ENCODE assay signal across 1 cellular context in the genomic region with DNA sequence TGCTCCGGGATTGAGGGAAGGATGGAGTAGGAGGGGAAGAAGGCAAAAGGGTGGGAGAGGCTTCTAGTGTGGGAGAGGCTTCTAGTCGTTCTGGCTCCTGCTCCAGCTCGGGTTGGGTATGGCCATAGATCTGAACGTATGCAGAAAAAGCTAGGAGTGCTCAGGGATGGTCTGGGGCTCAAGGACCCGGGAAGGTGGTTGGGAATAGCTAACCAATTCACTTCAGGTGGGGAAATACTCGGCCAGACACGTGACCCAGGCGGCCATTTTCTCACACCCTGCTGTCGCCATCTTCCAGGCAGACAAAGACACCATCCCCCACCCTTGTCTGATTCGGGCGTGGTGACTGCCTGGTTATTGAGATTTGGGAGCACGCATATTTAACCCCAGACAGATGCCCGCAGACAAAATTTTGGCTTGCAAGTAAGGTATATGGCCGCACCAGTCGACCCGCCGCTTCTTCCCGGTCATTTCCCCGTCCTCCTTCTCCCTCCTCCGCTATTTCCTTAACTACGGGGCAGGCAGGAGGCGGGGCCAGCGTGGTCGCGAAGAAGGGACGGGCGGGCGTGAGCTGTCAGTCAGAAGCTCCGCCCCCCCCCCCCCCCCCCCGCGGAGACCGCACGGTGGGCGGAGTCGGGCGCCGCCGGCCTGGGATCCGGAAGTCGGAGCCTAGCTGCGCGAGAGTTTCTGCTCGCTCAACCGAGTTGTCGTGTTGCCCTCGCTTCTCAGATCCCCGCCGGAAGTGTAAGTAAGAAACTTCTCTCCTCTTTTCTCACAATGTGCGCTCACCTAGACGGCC.
TF ChIP-seq lines count a peak whose summit lies in the region.

A gene with protein sequence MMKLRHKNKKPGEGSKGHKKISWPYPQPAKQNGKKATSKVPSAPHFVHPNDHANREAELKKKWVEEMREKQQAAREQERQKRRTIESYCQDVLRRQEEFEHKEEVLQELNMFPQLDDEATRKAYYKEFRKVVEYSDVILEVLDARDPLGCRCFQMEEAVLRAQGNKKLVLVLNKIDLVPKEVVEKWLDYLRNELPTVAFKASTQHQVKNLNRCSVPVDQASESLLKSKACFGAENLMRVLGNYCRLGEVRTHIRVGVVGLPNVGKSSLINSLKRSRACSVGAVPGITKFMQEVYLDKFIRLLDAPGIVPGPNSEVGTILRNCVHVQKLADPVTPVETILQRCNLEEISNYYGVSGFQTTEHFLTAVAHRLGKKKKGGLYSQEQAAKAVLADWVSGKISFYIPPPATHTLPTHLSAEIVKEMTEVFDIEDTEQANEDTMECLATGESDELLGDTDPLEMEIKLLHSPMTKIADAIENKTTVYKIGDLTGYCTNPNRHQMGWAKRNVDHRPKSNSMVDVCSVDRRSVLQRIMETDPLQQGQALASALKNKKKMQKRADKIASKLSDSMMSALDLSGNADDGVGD (plus strand): TSS at position 661 of the 799 bp plus-strand sequence. CDS start 2,348 bp downstream, outside the sequence.

TF ChIP-seq in HepG2, 621 proteins besides CTCF, POLR2A, EP300 and RAD21 (continued from another document and continues in another):
- TF ChIP-seq, protein P1, sequence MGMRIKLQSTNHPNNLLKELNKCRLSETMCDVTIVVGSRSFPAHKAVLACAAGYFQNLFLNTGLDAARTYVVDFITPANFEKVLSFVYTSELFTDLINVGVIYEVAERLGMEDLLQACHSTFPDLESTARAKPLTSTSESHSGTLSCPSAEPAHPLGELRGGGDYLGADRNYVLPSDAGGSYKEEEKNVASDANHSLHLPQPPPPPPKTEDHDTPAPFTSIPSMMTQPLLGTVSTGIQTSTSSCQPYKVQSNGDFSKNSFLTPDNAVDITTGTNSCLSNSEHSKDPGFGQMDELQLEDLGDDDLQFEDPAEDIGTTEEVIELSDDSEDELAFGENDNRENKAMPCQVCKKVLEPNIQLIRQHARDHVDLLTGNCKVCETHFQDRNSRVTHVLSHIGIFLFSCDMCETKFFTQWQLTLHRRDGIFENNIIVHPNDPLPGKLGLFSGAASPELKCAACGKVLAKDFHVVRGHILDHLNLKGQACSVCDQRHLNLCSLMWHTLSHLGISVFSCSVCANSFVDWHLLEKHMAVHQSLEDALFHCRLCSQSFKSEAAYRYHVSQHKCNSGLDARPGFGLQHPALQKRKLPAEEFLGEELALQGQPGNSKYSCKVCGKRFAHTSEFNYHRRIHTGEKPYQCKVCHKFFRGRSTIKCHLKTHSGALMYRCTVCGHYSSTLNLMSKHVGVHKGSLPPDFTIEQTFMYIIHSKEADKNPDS (CRISPR knock-in tag; IDR thresholded peaks at IDR 0.05): no peak
- TF ChIP-seq REXO4 (CRISPR knock-in tag; IDR thresholded peaks at IDR 0.05; ENCODE audit: borderline replicate concordance) (no peak), ZNF292 (CRISPR knock-in tag; IDR thresholded peaks at IDR 0.05; ENCODE audit: borderline replicate concordance, low read depth) (no peak), TP53 (CRISPR knock-in tag; conservative IDR thresholded peaks at IDR 0.05) (no peak), ZNF136 (CRISPR knock-in tag; IDR thresholded peaks at IDR 0.05; ENCODE audit: low read depth) (no peak), ZNF44 (CRISPR knock-in tag; IDR thresholded peaks at IDR 0.05) (no peak), CAMTA2 (CRISPR knock-in tag; IDR thresholded peaks at IDR 0.05; ENCODE audit: borderline replicate concordance) (no peak), ZNF781 (CRISPR knock-in tag; IDR thresholded peaks at IDR 0.05; ENCODE audit: borderline replicate concordance, not compliant biosample characterization) (no peak), MBD4 (IDR thresholded peaks at IDR 0.05; ENCODE audit: borderline replicate concordance, low read length) (no peak), NR3C1 (CRISPR knock-in tag; IDR thresholded peaks at IDR 0.05) (no peak), SMYD3 (CRISPR knock-in tag; IDR thresholded peaks at IDR 0.05) (no peak), ZNF547 (CRISPR knock-in tag; IDR thresholded peaks at IDR 0.05) (no peak), GTF2F1 (IDR thresholded peaks at IDR 0.05; ENCODE audit: low read length) (no peak), HMG20B (CRISPR knock-in tag; conservative IDR thresholded peaks at IDR 0.05) (no peak), ZNF761 (CRISPR knock-in tag; conservative IDR thresholded peaks at IDR 0.05) (no peak), MYC (CRISPR knock-in tag; IDR thresholded peaks at IDR 0.05; ENCODE audit: borderline replicate concordance) (no peak), ZNF746 (CRISPR knock-in tag; IDR thresholded peaks at IDR 0.05) (no peak), ZFY (CRISPR knock-in tag; IDR thresholded peaks at IDR 0.05) (no peak), HIVEP1 (CRISPR knock-in tag; IDR thresholded peaks at IDR 0.05) (no peak), ZNF224 (CRISPR knock-in tag; IDR thresholded peaks at IDR 0.05) (no peak), SRF (IDR thresholded peaks at IDR 0.05; ENCODE audit: low read depth, low read length) (no peak), ASH2L (IDR thresholded peaks at IDR 0.05; ENCODE audit: insufficient read length, low read depth, low read length) (peak; percentile 24), CREB1 (IDR thresholded peaks at IDR 0.05) (no peak), CREB1 (CRISPR knock-in tag; IDR thresholded peaks at IDR 0.05) (no peak), SMAD1 (CRISPR knock-in tag; IDR thresholded peaks at IDR 0.05; ENCODE audit: borderline replicate concordance, low read depth) (no peak), ZFP62 (CRISPR knock-in tag; IDR thresholded peaks at IDR 0.05) (no peak), KDM2A (CRISPR knock-in tag; IDR thresholded peaks at IDR 0.05; ENCODE audit: borderline replicate concordance, low read depth) (0 out of 2 replicates have a peak, but pooled peaks have one; percentile 9), ZNF75D (CRISPR knock-in tag; IDR thresholded peaks at IDR 0.05; ENCODE audit: borderline replicate concordance) (no peak), BCL6 (CRISPR knock-in tag; IDR thresholded peaks at IDR 0.05) (no peak), ZNF777 (CRISPR knock-in tag; IDR thresholded peaks at IDR 0.05) (no peak), ZNF891 (CRISPR knock-in tag; IDR thresholded peaks at IDR 0.05) (no peak), NRL (CRISPR knock-in tag; IDR thresholded peaks at IDR 0.05; ENCODE audit: borderline replicate concordance) (no peak), POGZ (CRISPR knock-in tag; IDR thresholded peaks at IDR 0.05) (no peak), ZFAT (CRISPR knock-in tag; conservative IDR thresholded peaks at IDR 0.05) (no peak), ZNF768 (CRISPR knock-in tag; IDR thresholded peaks at IDR 0.05) (no peak), IRX3 (CRISPR knock-in tag; IDR thresholded peaks at IDR 0.05; ENCODE audit: borderline replicate concordance, low read depth) (no peak), SIX1 (CRISPR knock-in tag; IDR thresholded peaks at IDR 0.05; ENCODE audit: borderline replicate concordance) (no peak), RBFOX2 (IDR thresholded peaks at IDR 0.05; ENCODE audit: low read depth, low read length) (peak; percentile 37; the same call in 1 of the 2 replicates), MED1 (CRISPR knock-in tag; IDR thresholded peaks at IDR 0.05) (no peak), ZNF570 (CRISPR knock-in tag; IDR thresholded peaks at IDR 0.05; ENCODE audit: borderline replicate concordance) (no peak), NR2F2 (IDR thresholded peaks at IDR 0.05; ENCODE audit: borderline replicate concordance, low read depth) (no peak), ZNF530 (CRISPR knock-in tag; IDR thresholded peaks at IDR 0.05; ENCODE audit: low read depth) (no peak), ZNF605 (CRISPR knock-in tag; IDR thresholded peaks at IDR 0.05) (no peak), DR1 (CRISPR knock-in tag; IDR thresholded peaks at IDR 0.05) (no peak), ZBTB7A (CRISPR knock-in tag; IDR thresholded peaks at IDR 0.05) (no peak), ZBTB21 (CRISPR knock-in tag; IDR thresholded peaks at IDR 0.05) (no peak), ZC3H4 (CRISPR knock-in tag; IDR thresholded peaks at IDR 0.05; ENCODE audit: borderline replicate concordance) (no peak), ZMYM4 (CRISPR knock-in tag; IDR thresholded peaks at IDR 0.05) (peak; percentile 43; the same call in 1 of the 2 replicates), ELF1 (CRISPR knock-in tag; IDR thresholded peaks at IDR 0.05) (peak; percentile 76), AGO2 (optimal IDR thresholded peaks at IDR 0.05; ENCODE audit: low read depth, low read length) (no peak)
- TF ChIP-seq, protein P2, sequence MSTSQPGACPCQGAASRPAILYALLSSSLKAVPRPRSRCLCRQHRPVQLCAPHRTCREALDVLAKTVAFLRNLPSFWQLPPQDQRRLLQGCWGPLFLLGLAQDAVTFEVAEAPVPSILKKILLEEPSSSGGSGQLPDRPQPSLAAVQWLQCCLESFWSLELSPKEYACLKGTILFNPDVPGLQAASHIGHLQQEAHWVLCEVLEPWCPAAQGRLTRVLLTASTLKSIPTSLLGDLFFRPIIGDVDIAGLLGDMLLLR (CRISPR knock-in tag; IDR thresholded peaks at IDR 0.05): no peak
- TF ChIP-seq, protein P3, sequence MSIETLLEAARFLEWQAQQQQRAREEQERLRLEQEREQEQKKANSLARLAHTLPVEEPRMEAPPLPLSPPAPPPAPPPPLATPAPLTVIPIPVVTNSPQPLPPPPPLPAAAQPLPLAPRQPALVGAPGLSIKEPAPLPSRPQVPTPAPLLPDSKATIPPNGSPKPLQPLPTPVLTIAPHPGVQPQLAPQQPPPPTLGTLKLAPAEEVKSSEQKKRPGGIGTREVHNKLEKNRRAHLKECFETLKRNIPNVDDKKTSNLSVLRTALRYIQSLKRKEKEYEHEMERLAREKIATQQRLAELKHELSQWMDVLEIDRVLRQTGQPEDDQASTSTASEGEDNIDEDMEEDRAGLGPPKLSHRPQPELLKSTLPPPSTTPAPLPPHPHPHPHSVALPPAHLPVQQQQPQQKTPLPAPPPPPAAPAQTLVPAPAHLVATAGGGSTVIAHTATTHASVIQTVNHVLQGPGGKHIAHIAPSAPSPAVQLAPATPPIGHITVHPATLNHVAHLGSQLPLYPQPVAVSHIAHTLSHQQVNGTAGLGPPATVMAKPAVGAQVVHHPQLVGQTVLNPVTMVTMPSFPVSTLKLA (IDR thresholded peaks at IDR 0.05): no peak
- TF ChIP-seq, protein P4, sequence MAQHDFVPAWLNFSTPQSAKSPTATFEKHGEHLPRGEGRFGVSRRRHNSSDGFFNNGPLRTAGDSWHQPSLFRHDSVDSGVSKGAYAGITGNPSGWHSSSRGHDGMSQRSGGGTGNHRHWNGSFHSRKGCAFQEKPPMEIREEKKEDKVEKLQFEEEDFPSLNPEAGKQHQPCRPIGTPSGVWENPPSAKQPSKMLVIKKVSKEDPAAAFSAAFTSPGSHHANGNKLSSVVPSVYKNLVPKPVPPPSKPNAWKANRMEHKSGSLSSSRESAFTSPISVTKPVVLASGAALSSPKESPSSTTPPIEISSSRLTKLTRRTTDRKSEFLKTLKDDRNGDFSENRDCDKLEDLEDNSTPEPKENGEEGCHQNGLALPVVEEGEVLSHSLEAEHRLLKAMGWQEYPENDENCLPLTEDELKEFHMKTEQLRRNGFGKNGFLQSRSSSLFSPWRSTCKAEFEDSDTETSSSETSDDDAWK (CRISPR knock-in tag; IDR thresholded peaks at IDR 0.05): no peak
- TF ChIP-seq, protein P5, sequence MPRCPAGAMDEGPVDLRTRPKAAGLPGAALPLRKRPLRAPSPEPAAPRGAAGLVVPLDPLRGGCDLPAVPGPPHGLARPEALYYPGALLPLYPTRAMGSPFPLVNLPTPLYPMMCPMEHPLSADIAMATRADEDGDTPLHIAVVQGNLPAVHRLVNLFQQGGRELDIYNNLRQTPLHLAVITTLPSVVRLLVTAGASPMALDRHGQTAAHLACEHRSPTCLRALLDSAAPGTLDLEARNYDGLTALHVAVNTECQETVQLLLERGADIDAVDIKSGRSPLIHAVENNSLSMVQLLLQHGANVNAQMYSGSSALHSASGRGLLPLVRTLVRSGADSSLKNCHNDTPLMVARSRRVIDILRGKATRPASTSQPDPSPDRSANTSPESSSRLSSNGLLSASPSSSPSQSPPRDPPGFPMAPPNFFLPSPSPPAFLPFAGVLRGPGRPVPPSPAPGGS (CRISPR knock-in tag; IDR thresholded peaks at IDR 0.05): no peak
- TF ChIP-seq, protein P6, sequence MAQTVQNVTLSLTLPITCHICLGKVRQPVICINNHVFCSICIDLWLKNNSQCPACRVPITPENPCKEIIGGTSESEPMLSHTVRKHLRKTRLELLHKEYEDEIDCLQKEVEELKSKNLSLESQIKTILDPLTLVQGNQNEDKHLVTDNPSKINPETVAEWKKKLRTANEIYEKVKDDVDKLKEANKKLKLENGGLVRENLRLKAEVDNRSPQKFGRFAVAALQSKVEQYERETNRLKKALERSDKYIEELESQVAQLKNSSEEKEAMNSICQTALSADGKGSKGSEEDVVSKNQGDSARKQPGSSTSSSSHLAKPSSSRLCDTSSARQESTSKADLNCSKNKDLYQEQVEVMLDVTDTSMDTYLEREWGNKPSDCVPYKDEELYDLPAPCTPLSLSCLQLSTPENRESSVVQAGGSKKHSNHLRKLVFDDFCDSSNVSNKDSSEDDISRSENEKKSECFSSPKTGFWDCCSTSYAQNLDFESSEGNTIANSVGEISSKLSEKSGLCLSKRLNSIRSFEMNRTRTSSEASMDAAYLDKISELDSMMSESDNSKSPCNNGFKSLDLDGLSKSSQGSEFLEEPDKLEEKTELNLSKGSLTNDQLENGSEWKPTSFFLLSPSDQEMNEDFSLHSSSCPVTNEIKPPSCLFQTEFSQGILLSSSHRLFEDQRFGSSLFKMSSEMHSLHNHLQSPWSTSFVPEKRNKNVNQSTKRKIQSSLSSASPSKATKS (CRISPR knock-in tag; IDR thresholded peaks at IDR 0.05): no peak
- TF ChIP-seq, protein P7, sequence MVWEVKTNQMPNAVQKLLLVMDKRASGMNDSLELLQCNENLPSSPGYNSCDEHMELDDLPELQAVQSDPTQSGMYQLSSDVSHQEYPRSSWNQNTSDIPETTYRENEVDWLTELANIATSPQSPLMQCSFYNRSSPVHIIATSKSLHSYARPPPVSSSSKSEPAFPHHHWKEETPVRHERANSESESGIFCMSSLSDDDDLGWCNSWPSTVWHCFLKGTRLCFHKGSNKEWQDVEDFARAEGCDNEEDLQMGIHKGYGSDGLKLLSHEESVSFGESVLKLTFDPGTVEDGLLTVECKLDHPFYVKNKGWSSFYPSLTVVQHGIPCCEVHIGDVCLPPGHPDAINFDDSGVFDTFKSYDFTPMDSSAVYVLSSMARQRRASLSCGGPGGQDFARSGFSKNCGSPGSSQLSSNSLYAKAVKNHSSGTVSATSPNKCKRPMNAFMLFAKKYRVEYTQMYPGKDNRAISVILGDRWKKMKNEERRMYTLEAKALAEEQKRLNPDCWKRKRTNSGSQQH (CRISPR knock-in tag; IDR thresholded peaks at IDR 0.05; ENCODE audit: low read depth): no peak
- TF ChIP-seq, protein P8, sequence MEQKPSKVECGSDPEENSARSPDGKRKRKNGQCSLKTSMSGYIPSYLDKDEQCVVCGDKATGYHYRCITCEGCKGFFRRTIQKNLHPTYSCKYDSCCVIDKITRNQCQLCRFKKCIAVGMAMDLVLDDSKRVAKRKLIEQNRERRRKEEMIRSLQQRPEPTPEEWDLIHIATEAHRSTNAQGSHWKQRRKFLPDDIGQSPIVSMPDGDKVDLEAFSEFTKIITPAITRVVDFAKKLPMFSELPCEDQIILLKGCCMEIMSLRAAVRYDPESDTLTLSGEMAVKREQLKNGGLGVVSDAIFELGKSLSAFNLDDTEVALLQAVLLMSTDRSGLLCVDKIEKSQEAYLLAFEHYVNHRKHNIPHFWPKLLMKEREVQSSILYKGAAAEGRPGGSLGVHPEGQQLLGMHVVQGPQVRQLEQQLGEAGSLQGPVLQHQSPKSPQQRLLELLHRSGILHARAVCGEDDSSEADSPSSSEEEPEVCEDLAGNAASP (CRISPR knock-in tag; IDR thresholded peaks at IDR 0.05; ENCODE audit: borderline replicate concordance): 0 out of 2 replicates have a peak, but pooled peaks have one; percentile 10
- TF ChIP-seq, protein P9, sequence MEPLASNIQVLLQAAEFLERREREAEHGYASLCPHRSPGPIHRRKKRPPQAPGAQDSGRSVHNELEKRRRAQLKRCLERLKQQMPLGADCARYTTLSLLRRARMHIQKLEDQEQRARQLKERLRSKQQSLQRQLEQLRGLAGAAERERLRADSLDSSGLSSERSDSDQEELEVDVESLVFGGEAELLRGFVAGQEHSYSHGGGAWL (CRISPR knock-in tag; IDR thresholded peaks at IDR 0.05): no peak
